In genomic region chr20:1377341-1377871, GRCh38 we compare ENCODE assay signal across 12 cellular contexts. TPM values are rescaled to one million over a fixed set of nuclear protein-coding genes. Genes with fewer than 3 reads are reported as not detected.
DNase-seq lines count a peak whose midpoint lies in the region; ATAC-seq and FAIRE-seq lines count a peak whose summit lies in the region.
"Had no signal": no experiment of that assay in that cellular context is flagged by ENCODE, and none has a peak within 500 bp of the region (broad histone marks: within the 10 kb centered on the region; RNA-seq: fewer than 3 reads in every experiment).

No MANE protein-coding gene starts in this region.

- peaks cover 12% of the 10 kb centered on the region for H3K36me3 Mint-ChIP-seq in memory B cell

- H3K9me3 Mint-ChIP-seq in memory B cell: no peaks in the 10 kb centered on the region

- H3K4me3 Mint-ChIP-seq in memory B cell: peak overlapping the region; percentile 67

- peak; percentile 37 for FAIRE-seq in GM19239 (lab: Jason Lieb, UNC)

- H3K27me3 Mint-ChIP-seq in memory B cell: no peaks in the 10 kb centered on the region

- H3K36me3 ChIP-seq in BLaER1 treated with 17β-estradiol and CSF1 and Interleukin-3, amounts not matched to agents 10 nM and 100 nM: peaks cover 27 to 72% (median 52%) of the 10 kb centered on the region in 11 experiments

- peak overlapping the region in 4 of 10 experiments; percentile 18 to 35 (median 28); a peak in 4 of 20 replicates for H3K4me3 ChIP-seq in BLaER1 treated with 17β-estradiol and CSF1 and Interleukin-3, amounts not matched to agents 10 nM and 100 nM
- H3K4me3 ChIP-seq: SJCRH30 had no signal

- ATAC-seq in memory B cell (ENCODE audit: low read depth) (no peak), GM18909 (IDR thresholded peaks at IDR 0.05; ENCODE audit: poor library complexity, unreplicated experiment) (no peak)

- peak overlapping the region; percentile 31 to 84 (median 78); a peak in 21 of 22 replicates for H3K27ac ChIP-seq in BLaER1 treated with 17β-estradiol and CSF1 and Interleukin-3, amounts not matched to agents 10 nM and 100 nM
- H3K27ac ChIP-seq: SJCRH30 had no signal

- DNase-seq in GM19239 (ENCODE audit: insufficient read length, low spot score) (no peak), memory B cell (ENCODE audit: low spot score in 2 of 2) (no peak), NCI-H1436 treated with DMSO at 0.1 percent for 48 hours (lab: John Stamatoyannopoulos, UW) (no peak), globus pallidus (ENCODE audit: low spot score) (no peak), occipital lobe (lab: John Stamatoyannopoulos, UW) (no peak)
- DNase-seq in activated T-cell treated with anti-CD3 and anti-CD28 coated beads, Interleukin-2, amount 50 U/mL, for 48 hours: peak; percentile 60 to 66
- DNase-seq: activated effector memory CD4-positive, alpha-beta T cell treated with anti-CD3 and anti-CD28 coated beads, Interleukin-2, amount 50 U/mL, for 16 hours; erythroblast; NCI-H146; SJCRH30 had no signal

- H3K4me1 ChIP-seq in BLaER1 treated with 17β-estradiol and CSF1 and Interleukin-3, amounts not matched to agents 10 nM and 100 nM: peaks cover 70 to 99% (median 89%) of the 10 kb centered on the region in 10 experiments

- peak overlapping the region in 10 of 11 experiments; percentile 19 to 69 (median 53); a peak in 15 of 22 replicates for H3K9ac ChIP-seq in BLaER1 treated with 17β-estradiol and CSF1 and Interleukin-3, amounts not matched to agents 10 nM and 100 nM

- H3K27me3 ChIP-seq in BLaER1 treated with 17β-estradiol and CSF1 and Interleukin-3, amounts not matched to agents 10 nM and 100 nM: no peaks in the 10 kb centered on the region
- H3K27me3 ChIP-seq: SJCRH30 had no signal

- H3K4me2 ChIP-seq in BLaER1 treated with 17β-estradiol and CSF1 and Interleukin-3, amounts not matched to agents 10 nM and 100 nM: peak overlapping the region; percentile 43 to 94 (median 85)

- peaks cover 53 to 100% (median 98%) of the 10 kb centered on the region in 11 experiments for H4K20me1 ChIP-seq in BLaER1 treated with 17β-estradiol and CSF1 and Interleukin-3, amounts not matched to agents 10 nM and 100 nM

- peaks cover 49% of the 10 kb centered on the region for H3K4me1 Mint-ChIP-seq in memory B cell

- H3K9me3 ChIP-seq in BLaER1 treated with 17β-estradiol and CSF1 and Interleukin-3, amounts not matched to agents 10 nM and 100 nM (replicated peaks in 1 of 11): no peaks in the 10 kb centered on the region
- H3K9me3 ChIP-seq: SJCRH30 had no signal

- H3K27ac Mint-ChIP-seq in memory B cell: peak overlapping the region; percentile 75

RNA-seq across cellular contexts. Expression of gene FKBP1A, which starts 15.4 kb away (rescaled TPM):
- 79.4 TPM for total RNA-seq in occipital lobe

RNA-seq across cellular contexts. Expression of gene SDCBP2, which starts 48.5 kb away (rescaled TPM):
- 2.0 TPM for total RNA-seq in occipital lobe

Comparison
In these comparisons a context has a peak if more than half of its experiments do, and no peak if none do; other contexts are left out.
1. DNase-seq: peak in activated T-cell treated with anti-CD3 and anti-CD28 coated beads, Interleukin-2, amount 50 U/mL, for 48 hours (2 of 2); none in GM19239 (single experiment), memory B cell (0 of 2), NCI-H1436 treated with DMSO at 0.1 percent for 48 hours (single experiment), globus pallidus (single experiment) and occipital lobe (single experiment).